Comparison of ENCODE assay signal across 11 cellular contexts in genomic region chr2:231161252-231162035, GRCh38.
DNase-seq lines count a peak whose midpoint lies in the region; ATAC-seq and TF ChIP-seq lines count a peak whose summit lies in the region.
"Had no signal": no experiment of that assay in that cellular context is flagged by ENCODE, and none has a peak within 500 bp of the region (broad histone marks: within the 10 kb centered on the region; RNA-seq: fewer than 3 reads in every experiment).

No MANE protein-coding gene starts in this region.

- peak overlapping the region; percentile 62 to 79 for H3K27ac ChIP-seq in tibial artery

- peaks cover 84% of the 10 kb centered on the region for H3K36me3 Mint-ChIP-seq in activated T-cell treated with anti-CD3 and anti-CD28 coated beads, Interleukin-2, amount 50 U/mL, for 24 hours (ENCODE audit: low read depth)

- ATAC-seq in SK-N-SH treated with all-trans-retinoic acid at 6 μM for 48 hours = peak; percentile 10

- intact Hi-C loops in tibial artery (cut with DNase I; ENCODE audit: low total_unique reads) = no loop called here

- no peak for TF ChIP-seq CTCF in tibial artery (IDR thresholded peaks at IDR 0.05)

- H3K9me3 Mint-ChIP-seq in activated T-cell treated with anti-CD3 and anti-CD28 coated beads, Interleukin-2, amount 50 U/mL, for 24 hours = no peaks in the 10 kb centered on the region
- H3K9me3 Mint-ChIP-seq: natural killer cell treated with Interleukin-12 subunit alpha and Interleukin-12 subunit beta and Interleukin-15 and Interleukin-18, amount 100 ng/mL, for 72 hours had no signal

- peak overlapping the region; percentile 11 for H3K4me3 Mint-ChIP-seq in activated T-cell treated with anti-CD3 and anti-CD28 coated beads, Interleukin-2, amount 50 U/mL, for 24 hours
- H3K4me3 Mint-ChIP-seq: natural killer cell treated with Interleukin-12 subunit alpha and Interleukin-12 subunit beta and Interleukin-15 and Interleukin-18, amount 100 ng/mL, for 72 hours had no signal

- no peak for DNase-seq in activated T-cell treated with anti-CD3 and anti-CD28 coated beads, Interleukin-2, amount 50 U/mL, for 24 hours
- DNase-seq in activated T-cell treated with anti-CD3 and anti-CD28 coated beads for 4 hours = no peak
- DNase-seq in kidney tubule cell (ENCODE audit: low spot score) = peak; percentile 54
- DNase-seq in tibial artery = no peak
- no peak for DNase-seq in 8988T
- no peak for DNase-seq in NCI-H187 (lab: John Stamatoyannopoulos, UW)
- no peak for DNase-seq in NCI-H446 (lab: John Stamatoyannopoulos, UW)
- DNase-seq: Kasumi-1, RPMI8226 had no signal

- H3K4me1 Mint-ChIP-seq in activated T-cell treated with anti-CD3 and anti-CD28 coated beads, Interleukin-2, amount 50 U/mL, for 24 hours (ENCODE audit: low read depth) = peaks cover 37% of the 10 kb centered on the region

- H3K27ac Mint-ChIP-seq in activated T-cell treated with anti-CD3 and anti-CD28 coated beads, Interleukin-2, amount 50 U/mL, for 24 hours = peak overlapping the region; percentile 89
- H3K27ac Mint-ChIP-seq: natural killer cell treated with Interleukin-12 subunit alpha and Interleukin-12 subunit beta and Interleukin-15 and Interleukin-18, amount 100 ng/mL, for 72 hours had no signal

- H3K9me3 ChIP-seq in tibial artery = no peaks in the 10 kb centered on the region

- peaks cover 7 to 17% (median 13%) of the 10 kb centered on the region in 3 donors for H3K36me3 ChIP-seq in tibial artery

- no peaks in the 10 kb centered on the region for H3K27me3 ChIP-seq in tibial artery

- H3K27me3 Mint-ChIP-seq in activated T-cell treated with anti-CD3 and anti-CD28 coated beads, Interleukin-2, amount 50 U/mL, for 24 hours = no peaks in the 10 kb centered on the region
- H3K27me3 Mint-ChIP-seq: natural killer cell treated with Interleukin-12 subunit alpha and Interleukin-12 subunit beta and Interleukin-15 and Interleukin-18, amount 100 ng/mL, for 72 hours had no signal

- H3K4me3 ChIP-seq in tibial artery = no peak overlapping the region

- H3K4me1 ChIP-seq in tibial artery = peaks cover 0 to 52% (median 14%) of the 10 kb centered on the region in 4 donors

TF ChIP-seq in SK-N-SH treated with all-trans-retinoic acid at 6 μM for 48 hours, 23 proteins besides CTCF, POLR2A, EP300 and RAD21:
- TF ChIP-seq ISL1 (CRISPR knock-in tag; IDR thresholded peaks at IDR 0.05) (peak; percentile 95), ZFP3 (CRISPR knock-in tag; IDR thresholded peaks at IDR 0.05) (no peak), CREB5 (CRISPR knock-in tag; IDR thresholded peaks at IDR 0.05; ENCODE audit: low read depth) (peak; percentile 43; the same call in 1 of the 2 replicates)
